In the genomic region with DNA sequence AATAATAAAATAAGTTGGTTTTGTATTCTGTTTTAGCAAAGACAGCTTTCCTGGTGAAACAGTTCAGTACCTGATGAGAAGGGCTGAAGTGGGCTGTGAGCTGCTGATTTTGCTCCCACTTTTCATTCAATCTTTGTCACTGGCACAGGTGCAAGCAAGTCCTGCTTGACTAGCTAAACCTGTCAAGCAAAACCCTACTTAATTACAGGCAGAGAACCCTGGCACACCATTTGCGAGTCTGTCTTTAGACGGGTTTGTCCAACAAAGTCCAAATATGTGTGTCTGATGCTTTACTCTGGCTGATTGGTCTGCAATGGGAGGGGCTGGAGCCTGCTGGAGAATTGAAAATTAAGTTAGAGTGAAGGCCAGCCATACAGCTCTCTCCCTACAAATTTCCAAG, we compare ENCODE assay signal across 22 cellular contexts.
"Had no signal": no experiment of that assay in that cellular context is flagged by ENCODE, and none has a peak within 500 bp of the region (broad histone marks: within the 10 kb centered on the region; RNA-seq: fewer than 3 reads in every experiment).

No MANE protein-coding gene starts in this region.

- H3K9me3 ChIP-seq: ascending aorta, colonic mucosa, left lung, ovary, right lobe of liver, transverse colon, vagina had no signal

- H3K4me1 Mint-ChIP-seq: activated naive CD4-positive, alpha-beta T cell treated with anti-CD3 and anti-CD28 coated beads, Interleukin-2, amount 50 U/mL, for 24 hours; central memory CD8-positive, alpha-beta T cell; naive B cell had no signal

- H3K27me3 Mint-ChIP-seq: activated naive CD4-positive, alpha-beta T cell treated with anti-CD3 and anti-CD28 coated beads, Interleukin-2, amount 50 U/mL, for 24 hours; stimulated activated naive CD8-positive, alpha-beta T cell treated with anti-CD3 and anti-CD28 coated beads, Interleukin-15, Interleukin-2, amounts not matched to agents 100 ng/mL and 50 ng/mL, for 24 hours had no signal

- DNase-seq: activated CD4-positive, CD25-positive, alpha-beta regulatory T cell treated with anti-CD3 and anti-CD28 coated beads, Interleukin-2, amount 50 U/mL, for 72 hours; activated gamma-delta T cell; colonic mucosa; endodermal cell; foreskin melanocyte; glutamatergic neuron; hypothalamus; islet precursor cell; left lung; naive B cell; ovary; right lobe of liver; small intestine; stimulated activated CD4-positive, alpha-beta T cell treated with anti-CD3 and anti-CD28 coated beads, Interleukin-15, amount 100 ng/mL, for 24 hours; stimulated activated CD4-positive, alpha-beta T cell treated with anti-CD3 and anti-CD28 coated beads, Interleukin-2, amount 100 ng/mL, for 48 hours; T-helper 9 cell; transverse colon had no signal

- H3K4me3 Mint-ChIP-seq: activated naive CD4-positive, alpha-beta T cell treated with anti-CD3 and anti-CD28 coated beads, Interleukin-2, amount 50 U/mL, for 24 hours; central memory CD8-positive, alpha-beta T cell; endodermal cell; naive B cell; stimulated activated naive CD8-positive, alpha-beta T cell treated with anti-CD3 and anti-CD28 coated beads, Interleukin-15, Interleukin-2, amounts not matched to agents 100 ng/mL and 50 ng/mL, for 24 hours had no signal

- H3K27me3 ChIP-seq: ascending aorta, colonic mucosa, left lung, ovary, right lobe of liver, transverse colon, vagina had no signal

- ATAC-seq: left lung, right lobe of liver had no signal

- H3K9me3 Mint-ChIP-seq: activated naive CD4-positive, alpha-beta T cell treated with anti-CD3 and anti-CD28 coated beads, Interleukin-2, amount 50 U/mL, for 24 hours; central memory CD8-positive, alpha-beta T cell; endodermal cell; stimulated activated naive CD8-positive, alpha-beta T cell treated with anti-CD3 and anti-CD28 coated beads, Interleukin-15, Interleukin-2, amounts not matched to agents 100 ng/mL and 50 ng/mL, for 24 hours had no signal

- H3K27ac ChIP-seq: ascending aorta, colonic mucosa, left lung, ovary, right lobe of liver, transverse colon, vagina had no signal

- H3K27ac Mint-ChIP-seq: activated naive CD4-positive, alpha-beta T cell treated with anti-CD3 and anti-CD28 coated beads, Interleukin-2, amount 50 U/mL, for 24 hours; endodermal cell; naive B cell; stimulated activated naive CD8-positive, alpha-beta T cell treated with anti-CD3 and anti-CD28 coated beads, Interleukin-15, Interleukin-2, amounts not matched to agents 100 ng/mL and 50 ng/mL, for 24 hours had no signal

- H3K36me3 Mint-ChIP-seq: activated naive CD4-positive, alpha-beta T cell treated with anti-CD3 and anti-CD28 coated beads, Interleukin-2, amount 50 U/mL, for 24 hours; naive B cell had no signal
